In the genomic region with DNA sequence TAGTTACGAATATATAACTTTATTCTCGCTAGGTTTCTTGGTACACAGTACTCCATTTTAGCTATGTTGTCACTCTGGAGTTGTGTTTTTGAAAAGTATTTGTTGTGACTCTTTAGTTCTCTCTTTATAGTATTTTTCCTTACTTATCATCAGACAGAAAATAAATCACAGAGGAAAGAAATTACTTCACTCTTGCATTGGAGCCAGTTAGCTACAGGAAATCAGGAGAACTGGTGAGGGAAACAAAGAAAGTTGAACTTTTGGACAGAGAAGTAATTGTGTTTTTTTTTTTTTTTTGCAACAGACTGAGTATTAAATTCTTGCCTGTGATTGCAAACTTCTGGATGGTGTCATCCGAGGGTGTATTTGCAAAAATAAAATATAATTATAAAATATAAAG, we compare ENCODE assay signal across 16 cellular contexts. TPM values are rescaled to one million over a fixed set of nuclear protein-coding genes. Genes with fewer than 3 reads are reported as not detected.
A peak's percentile ranks its signal among the peaks of the same experiment; 100 is the strongest.
DNase-seq lines count a peak whose midpoint lies in the region; TF ChIP-seq lines count a peak whose summit lies in the region.
"Had no signal": no experiment of that assay in that cellular context is flagged by ENCODE, and none has a peak within 500 bp of the region (broad histone marks: within the 10 kb centered on the region; RNA-seq: fewer than 3 reads in every experiment).

No MANE protein-coding gene starts in this region.

- no peak overlapping the region for H3K27ac Mint-ChIP-seq in MCF 10A (ENCODE audit: low read depth, unreplicated experiment)
- H3K27ac Mint-ChIP-seq in nephron: peak overlapping the region; percentile 57 to 98 (median 78)

- H3K36me3 ChIP-seq in breast epithelium (no peaks in the 10 kb centered on the region), fibroblast of lung (ENCODE audit: control insufficient read depth, insufficient read depth, low read length) (no peaks in the 10 kb centered on the region), vagina (no peaks in the 10 kb centered on the region)

- peak overlapping the region; percentile 69 for H3K4me2 ChIP-seq in fibroblast of lung (ENCODE audit: extremely low read depth, insufficient read depth, low read length)

- H3K9me3 Mint-ChIP-seq in MCF 10A (ENCODE audit: unreplicated experiment): no peaks in the 10 kb centered on the region
- no peaks in the 10 kb centered on the region for H3K9me3 Mint-ChIP-seq in nephron
- H3K9me3 Mint-ChIP-seq: activated T-cell treated with anti-CD3 and anti-CD28 coated beads, Interleukin-2, amount 50 U/mL, for 4 hours had no signal

- H3K4me1 ChIP-seq in breast epithelium (peaks cover 0 to 3% of the 10 kb centered on the region in 2 donors), fibroblast of lung (ENCODE audit: control insufficient read depth, extremely low read depth, insufficient read depth, low read length) (peaks cover 19% of the 10 kb centered on the region), vagina (peaks cover 35% of the 10 kb centered on the region)

- peaks cover 4% of the 10 kb centered on the region for H3K79me2 ChIP-seq in fibroblast of lung (ENCODE audit: control insufficient read depth, insufficient read depth, low read length)

- BruUV-seq in MCF 10A (replicated peaks; lab: Mats Ljungman, UMichigan): no TSS peak

- no peaks in the 10 kb centered on the region for H3K9me3 ChIP-seq in breast epithelium
- H3K9me3 ChIP-seq in fibroblast of lung (ENCODE audit: control insufficient read depth, insufficient read depth, low read depth, low read length): no peaks in the 10 kb centered on the region
- no peaks in the 10 kb centered on the region for H3K9me3 ChIP-seq in vagina

- no peaks in the 10 kb centered on the region for H4K20me1 ChIP-seq in fibroblast of lung (ENCODE audit: control insufficient read depth, extremely low read depth, insufficient read depth, low read length)

- H3K27me3 Mint-ChIP-seq in MCF 10A (ENCODE audit: insufficient read depth, unreplicated experiment) (no peaks in the 10 kb centered on the region), nephron (ENCODE audit: low read depth) (no peaks in the 10 kb centered on the region)

- H3K4me3 Mint-ChIP-seq in MCF 10A (ENCODE audit: unreplicated experiment) (no peak overlapping the region), nephron (peak overlapping the region; percentile 24 to 51 (median 36))
- H3K4me3 Mint-ChIP-seq: activated T-cell treated with anti-CD3 and anti-CD28 coated beads, Interleukin-2, amount 50 U/mL, for 4 hours had no signal

- H2AFZ ChIP-seq in fibroblast of lung (ENCODE audit: low read length): no peak overlapping the region

- CTCF ChIA-PET in MCF 10A (lab: Yijun Ruan, JAX): interaction anchor here (0.8 to 4.3 kb wide), 5 partner anchors 43 to 136 kb away, joined by 3 to 42 read pairs (median 3); no protein-coding TSS in a partner anchor

- no peaks in the 10 kb centered on the region for H3K27me3 ChIP-seq in breast epithelium
- H3K27me3 ChIP-seq in fibroblast of lung (ENCODE audit: control insufficient read depth, insufficient read depth, low read length): no peaks in the 10 kb centered on the region
- H3K27me3 ChIP-seq in vagina: no peaks in the 10 kb centered on the region

- POLR2A ChIA-PET in MCF 10A (lab: Yijun Ruan, JAX): interaction anchor here (0.8 to 3.3 kb wide), 6 partner anchors 13 to 124 kb away, joined by 3 to 14 read pairs (median 4); a partner anchor contains a TSS

- H3K27ac ChIP-seq in breast epithelium: peak overlapping the region; percentile 38 to 74
- H3K27ac ChIP-seq in fibroblast of lung (ENCODE audit: insufficient read depth, low read length): peak overlapping the region; percentile 49
- peak overlapping the region; percentile 74 for H3K27ac ChIP-seq in vagina

- H3K36me3 Mint-ChIP-seq in MCF 10A (ENCODE audit: insufficient read depth, unreplicated experiment) (peaks cover 19% of the 10 kb centered on the region), nephron (ENCODE audit: low read depth) (peaks cover 17% of the 10 kb centered on the region)

- intact Hi-C loops in breast epithelium (cut with DNase I; ENCODE audit: low total_unique reads): no loop called here
- intact Hi-C loops in MCF 10A (cut with micrococcal nuclease): no loop called here
- intact Hi-C loops in vagina (cut with DNase I): no loop called here

- no peak overlapping the region for H3K9ac ChIP-seq in fibroblast of lung (ENCODE audit: insufficient read depth, low read length)

- H3K4me1 Mint-ChIP-seq in MCF 10A (ENCODE audit: insufficient read depth, unreplicated experiment) (peaks cover 20% of the 10 kb centered on the region), nephron (peaks cover 57% of the 10 kb centered on the region)

- DNase-seq in breast epithelium (ENCODE audit: low spot score in 2 of 2) (no peak), MCF 10A (ENCODE audit: unreplicated experiment) (no peak), fibroblast of lung (ENCODE audit: low read depth in 2 of 2) (peak; percentile 52 to 66), vagina (ENCODE audit: extremely low spot score in 2 of 2) (no peak), amniotic stem cell (lab: John Stamatoyannopoulos, UW) (no peak), D341Med (ENCODE audit: low spot score) (no peak), NCI-H226 (no peak)
- DNase-seq: activated T-cell treated with anti-CD3 and anti-CD28 coated beads, Interleukin-2, amount 50 U/mL, for 4 hours; kidney glomerular epithelial cell; NCI-H1092 treated with DMSO at 0.1 percent for 48 hours; NCI-H2227 treated with DMSO at 0.1 percent for 48 hours; OCI-M1; T-helper 1 cell had no signal

- no peak for TF ChIP-seq CTCF in breast epithelium (IDR thresholded peaks at IDR 0.05)
- TF ChIP-seq CTCF in MCF 10A (IDR thresholded peaks at IDR 0.05; ENCODE audit: unreplicated experiment): no peak
- no peak for TF ChIP-seq CTCF in fibroblast of lung (conservative IDR thresholded peaks at IDR 0.05 in 1 of 2, IDR thresholded peaks at IDR 0.05 in 1 of 2; ENCODE audit: low read depth in 1 of 2, low read length in 2 of 2)
- no peak for TF ChIP-seq CTCF in nephron (IDR thresholded peaks at IDR 0.05; ENCODE audit: unreplicated experiment in 3 of 3)
- no peak for TF ChIP-seq CTCF in vagina (IDR thresholded peaks at IDR 0.05)

- TF ChIP-seq POLR2A in breast epithelium (IDR thresholded peaks at IDR 0.05) (no peak), vagina (IDR thresholded peaks at IDR 0.05) (no peak)

- H3K4me3 ChIP-seq in breast epithelium (peak overlapping the region in 1 of 3 donors; percentile 12), fibroblast of lung (replicated peaks in 1 of 4; ENCODE audit: control extremely low read depth in 1 of 4, insufficient read depth in 1 of 4, low read depth in 3 of 4, low read length in 4 of 4) (peak overlapping the region in 1 of 4 experiments; percentile 40), vagina (no peak overlapping the region)
- H3K4me3 ChIP-seq: skin epidermis had no signal

RNA-seq across cellular contexts. Expression of a gene that starts 34.0 kb away (rescaled TPM):
- total RNA-seq in breast epithelium: 100 to 1,000 TPM in 1 of 3 donors, 10 to 100 TPM in 2; 40.6 to 133 (median 50.9) TPM
- 66.0 and 86.5 TPM in 2 replicates for total RNA-seq in MCF 10A (2022)
- 89.2 and 106 TPM in 2 replicates for total RNA-seq in fibroblast of lung
- polyA plus RNA-seq in fibroblast of lung: 29.0 and 71.0 TPM in 2 replicates
- 23.2 and 54.1 TPM in 2 replicates for polyA plus RNA-seq in fibroblast of lung (2012)
- polyA minus RNA-seq in fibroblast of lung (ENCODE audit: low replicate concordance): 48.9 and 75.0 TPM in 2 replicates
- total RNA-seq in vagina: 33.1 TPM

RNA-seq across cellular contexts. Expression of a gene that starts 56.5 kb away (rescaled TPM):
- 1 to 10 TPM; 2.3 to 9.1 (median 8.3) TPM for total RNA-seq in breast epithelium
- total RNA-seq in MCF 10A (2022): not detected in 2 replicates
- total RNA-seq in fibroblast of lung: 0.33 and 1.0 TPM in 2 replicates
- polyA plus RNA-seq in fibroblast of lung: 0.18 and 1.3 TPM in 2 replicates
- 0.44 and 0.70 TPM in 2 replicates for polyA plus RNA-seq in fibroblast of lung (2012)
- polyA minus RNA-seq in fibroblast of lung (ENCODE audit: low replicate concordance): 0.22 TPM in 1 of 2 replicates, not detected in the other
- not detected for total RNA-seq in vagina
- total RNA-seq: HepG2 had no signal
- polyA plus RNA-seq: HepG2 had no signal

Comparison
In these comparisons a context has a peak if more than half of its experiments do, and no peak if none do; other contexts are left out.
1. DNase-seq: peak in fibroblast of lung (2 of 2); none in breast epithelium (0 of 2), MCF 10A (single experiment), vagina (0 of 2), amniotic stem cell (single experiment), D341Med (single experiment) and NCI-H226 (single experiment).
2. Peak in every context shown above with its lines, with median percentiles within 50 percentile points of each other: H3K27ac ChIP-seq.